21 cellular contexts compared by ENCODE assay signal in the genomic region with DNA sequence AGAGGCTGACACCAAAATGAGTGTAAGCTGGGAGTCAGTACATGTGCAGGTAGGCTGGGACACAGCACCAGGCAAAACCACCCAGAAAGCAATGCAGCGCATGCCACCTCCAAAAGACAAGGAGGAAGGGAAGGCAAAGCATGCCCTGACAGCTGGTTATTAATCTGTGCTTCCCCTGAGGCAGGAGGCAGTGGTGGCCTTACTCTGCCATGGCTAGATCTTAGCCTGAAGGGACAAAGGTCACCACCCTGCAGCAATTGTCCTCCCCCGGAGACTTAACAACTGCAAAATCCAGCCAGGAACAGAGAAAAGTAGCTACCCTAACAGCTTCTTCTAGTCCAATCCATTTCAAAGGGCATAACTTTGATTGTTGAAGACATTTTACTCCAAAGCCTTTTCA.
"Had no signal": no experiment of that assay in that cellular context is flagged by ENCODE, and none has a peak within 500 bp of the region (broad histone marks: within the 10 kb centered on the region; RNA-seq: fewer than 3 reads in every experiment).

No MANE protein-coding gene starts in this region.

- H3K9me3 ChIP-seq: colonic mucosa, heart right ventricle, left lung, tibial artery had no signal

- H3K4me1 Mint-ChIP-seq: activated B cell treated with CpG ODN at 0.5 μM for 24 hours; activated naive CD8-positive, alpha-beta T cell treated with anti-CD3 and anti-CD28 coated beads, Interleukin-2, amount 10 ng/mL, durations not matched to agents 7 days and 5 days had no signal

- H3K4me1 ChIP-seq: left lung had no signal

- H3K4me3 Mint-ChIP-seq: activated B cell treated with CpG ODN at 0.5 μM for 24 hours; activated CD4-positive, alpha-beta memory T cell treated with anti-CD3 and anti-CD28 coated beads for 36 hours; activated naive CD4-positive, alpha-beta T cell treated with anti-CD3 and anti-CD28 coated beads for 36 hours; activated naive CD8-positive, alpha-beta T cell treated with anti-CD3 and anti-CD28 coated beads, Interleukin-2, amount 10 ng/mL, durations not matched to agents 7 days and 5 days; stimulated activated naive CD8-positive, alpha-beta T cell treated with anti-CD3 and anti-CD28 coated beads, Interleukin-15, Interleukin-2, amounts not matched to agents 100 ng/mL and 50 ng/mL, for 24 hours; T-helper 1 cell treated with Interleukin-12 subunit alpha and Interleukin-12 subunit beta and Interleukin-4 antibody, amounts not matched to agents 30 μg/mL and 1 μg/mL, for 36 hours had no signal

- H3K27ac ChIP-seq: colonic mucosa, dorsolateral prefrontal cortex, epithelial cell of prostate, heart right ventricle, left lung, tibial artery had no signal

- H3K27ac Mint-ChIP-seq: activated B cell treated with CpG ODN at 0.5 μM for 24 hours; activated CD4-positive, alpha-beta memory T cell treated with anti-CD3 and anti-CD28 coated beads for 36 hours; activated naive CD4-positive, alpha-beta T cell treated with anti-CD3 and anti-CD28 coated beads for 36 hours; activated naive CD8-positive, alpha-beta T cell treated with anti-CD3 and anti-CD28 coated beads, Interleukin-2, amount 10 ng/mL, durations not matched to agents 7 days and 5 days; stimulated activated naive CD8-positive, alpha-beta T cell treated with anti-CD3 and anti-CD28 coated beads, Interleukin-15, Interleukin-2, amounts not matched to agents 100 ng/mL and 50 ng/mL, for 24 hours; T-helper 1 cell treated with Interleukin-12 subunit alpha and Interleukin-12 subunit beta and Interleukin-4 antibody, amounts not matched to agents 30 μg/mL and 1 μg/mL, for 36 hours had no signal

- DNase-seq: activated B cell treated with CpG ODN at 0.5 μM for 24 hours; activated CD4-positive, alpha-beta memory T cell treated with anti-CD3 and anti-CD28 coated beads for 36 hours; activated CD4-positive, alpha-beta T cell treated with anti-CD3 and anti-CD28 coated beads for 4 hours; activated naive CD4-positive, alpha-beta T cell treated with anti-CD3 and anti-CD28 coated beads for 36 hours; activated naive CD8-positive, alpha-beta T cell treated with anti-CD3 and anti-CD28 coated beads, Interleukin-2, amount 10 ng/mL, durations not matched to agents 7 days and 5 days; activated T-cell treated with anti-CD3 and anti-CD28 coated beads, Interleukin-2, amount 50 U/mL, for 48 hours; amniotic stem cell; colonic mucosa; dorsolateral prefrontal cortex; heart right ventricle; left lung; mammary epithelial cell; midbrain; posterior cingulate gyrus; retina; stimulated activated CD4-positive, alpha-beta T cell treated with anti-CD3 and anti-CD28 coated beads, Interleukin-4, amount 100 ng/mL, for 24 hours; T1000; tibial artery had no signal

- H3K36me3 ChIP-seq: colonic mucosa had no signal

- ATAC-seq: heart right ventricle had no signal

- H3K9me3 Mint-ChIP-seq: activated B cell treated with CpG ODN at 0.5 μM for 24 hours; activated CD4-positive, alpha-beta memory T cell treated with anti-CD3 and anti-CD28 coated beads for 36 hours; activated naive CD4-positive, alpha-beta T cell treated with anti-CD3 and anti-CD28 coated beads for 36 hours; activated naive CD8-positive, alpha-beta T cell treated with anti-CD3 and anti-CD28 coated beads, Interleukin-2, amount 10 ng/mL, durations not matched to agents 7 days and 5 days; stimulated activated naive CD8-positive, alpha-beta T cell treated with anti-CD3 and anti-CD28 coated beads, Interleukin-15, Interleukin-2, amounts not matched to agents 100 ng/mL and 50 ng/mL, for 24 hours; T-helper 1 cell treated with Interleukin-12 subunit alpha and Interleukin-12 subunit beta and Interleukin-4 antibody, amounts not matched to agents 30 μg/mL and 1 μg/mL, for 36 hours had no signal

- H3K36me3 Mint-ChIP-seq: activated CD4-positive, alpha-beta memory T cell treated with anti-CD3 and anti-CD28 coated beads for 36 hours; activated naive CD8-positive, alpha-beta T cell treated with anti-CD3 and anti-CD28 coated beads, Interleukin-2, amount 10 ng/mL, durations not matched to agents 7 days and 5 days had no signal

- H3K4me3 ChIP-seq: colonic mucosa, dorsolateral prefrontal cortex, heart right ventricle, left lung, tibial artery had no signal

- H3K27me3 ChIP-seq: colonic mucosa, dorsolateral prefrontal cortex, heart right ventricle, left lung, tibial artery had no signal

- H3K27me3 Mint-ChIP-seq: activated B cell treated with CpG ODN at 0.5 μM for 24 hours; stimulated activated naive CD8-positive, alpha-beta T cell treated with anti-CD3 and anti-CD28 coated beads, Interleukin-15, Interleukin-2, amounts not matched to agents 100 ng/mL and 50 ng/mL, for 24 hours had no signal
